ENCODE assay signal across 9 cellular contexts in genomic region chr18:48455555-48456478, GRCh38. TPM values are rescaled to one million over a fixed set of nuclear protein-coding genes. Genes with fewer than 3 reads are reported as not detected.
DNase-seq lines count a peak whose midpoint lies in the region; ATAC-seq and TF ChIP-seq lines count a peak whose summit lies in the region.
"Had no signal": no experiment of that assay in that cellular context is flagged by ENCODE, and none has a peak within 500 bp of the region (broad histone marks: within the 10 kb centered on the region; RNA-seq: fewer than 3 reads in every experiment).

No MANE protein-coding gene starts in this region.

- no peak overlapping the region for H3K4me3 Mint-ChIP-seq in activated T-helper 1 cell treated with anti-CD3 and anti-CD28 coated beads, Interleukin-12 subunit alpha, Interleukin-12 subunit beta, Interleukin-2, Interleukin-4 antibody, amounts not matched to agents 30 ng/mL and 10 ng/mL and 1 ng/mL, durations not matched to agents 14 hours and 24 hours and 36 hours

- H3K4me1 Mint-ChIP-seq in activated T-helper 1 cell treated with anti-CD3 and anti-CD28 coated beads, Interleukin-12 subunit alpha, Interleukin-12 subunit beta, Interleukin-2, Interleukin-4 antibody, amounts not matched to agents 30 ng/mL and 10 ng/mL and 1 ng/mL, durations not matched to agents 14 hours and 24 hours and 36 hours (ENCODE audit: low read depth) = peaks cover 11% of the 10 kb centered on the region

- peaks cover 0 to 31% (median 13%) of the 10 kb centered on the region in 12 donors for H3K4me1 ChIP-seq in heart left ventricle

- no peaks in the 10 kb centered on the region for H3K27me3 ChIP-seq in heart left ventricle

- peak overlapping the region; percentile 72 for H3K27ac Mint-ChIP-seq in activated T-helper 1 cell treated with anti-CD3 and anti-CD28 coated beads, Interleukin-12 subunit alpha, Interleukin-12 subunit beta, Interleukin-2, Interleukin-4 antibody, amounts not matched to agents 30 ng/mL and 10 ng/mL and 1 ng/mL, durations not matched to agents 14 hours and 24 hours and 36 hours

- ATAC-seq in heart left ventricle (peak in 3 of 4 donors; percentile 12 to 38 (median 26)), Right ventricle myocardium inferior (no peak)

- H3K36me3 ChIP-seq in heart left ventricle = no peaks in the 10 kb centered on the region

- no peaks in the 10 kb centered on the region for H3K9me3 Mint-ChIP-seq in activated T-helper 1 cell treated with anti-CD3 and anti-CD28 coated beads, Interleukin-12 subunit alpha, Interleukin-12 subunit beta, Interleukin-2, Interleukin-4 antibody, amounts not matched to agents 30 ng/mL and 10 ng/mL and 1 ng/mL, durations not matched to agents 14 hours and 24 hours and 36 hours

- TF ChIP-seq CTCF in heart left ventricle (IDR thresholded peaks at IDR 0.05) = no peak

- H3K4me3 ChIP-seq in heart left ventricle = no peak overlapping the region

- H3K27ac ChIP-seq in heart left ventricle = peak overlapping the region in 2 of 12 donors; percentile 6 to 34
- H3K27ac ChIP-seq: VCaP had no signal

- intact Hi-C loops in heart left ventricle (cut with DNase I) (no loop called here), Right ventricle myocardium inferior (cut with DNase I) (no loop called here)
- intact Hi-C loops in activated T-helper 1 cell treated with anti-CD3 and anti-CD28 coated beads, Interleukin-12 subunit alpha, Interleukin-12 subunit beta, Interleukin-2, Interleukin-4 antibody, amounts not matched to agents 30 ng/mL and 10 ng/mL and 1 ng/mL, durations not matched to agents 14 hours and 24 hours and 36 hours (cut with micrococcal nuclease) = no loop called here

- no peaks in the 10 kb centered on the region for H3K36me3 Mint-ChIP-seq in activated T-helper 1 cell treated with anti-CD3 and anti-CD28 coated beads, Interleukin-12 subunit alpha, Interleukin-12 subunit beta, Interleukin-2, Interleukin-4 antibody, amounts not matched to agents 30 ng/mL and 10 ng/mL and 1 ng/mL, durations not matched to agents 14 hours and 24 hours and 36 hours (ENCODE audit: low read depth)

- H3K9me3 ChIP-seq in heart left ventricle = no peaks in the 10 kb centered on the region

- 68 to 89% (median 70%) methylated on average over 13 of the region's 13 CpGs for WGBS in heart left ventricle, 4 donors

- TF ChIP-seq POLR2A in heart left ventricle (IDR thresholded peaks at IDR 0.05) = no peak

- peaks cover 43% of the 10 kb centered on the region for H3K27me3 Mint-ChIP-seq in activated T-helper 1 cell treated with anti-CD3 and anti-CD28 coated beads, Interleukin-12 subunit alpha, Interleukin-12 subunit beta, Interleukin-2, Interleukin-4 antibody, amounts not matched to agents 30 ng/mL and 10 ng/mL and 1 ng/mL, durations not matched to agents 14 hours and 24 hours and 36 hours (ENCODE audit: insufficient read depth)

- DNase-seq in heart left ventricle (no peak), Right ventricle myocardium inferior (ENCODE audit: missing footprints) (no peak), islet precursor cell (peak; percentile 94), DMS114 treated with DMSO at 0.1 percent for 48 hours (lab: John Stamatoyannopoulos, UW; ENCODE audit: unreplicated experiment) (no peak), NCI-H187 (lab: John Stamatoyannopoulos, UW) (no peak)
- DNase-seq in activated T-helper 1 cell treated with anti-CD3 and anti-CD28 coated beads, Interleukin-12 subunit alpha, Interleukin-12 subunit beta, Interleukin-2, Interleukin-4 antibody, amounts not matched to agents 30 ng/mL and 10 ng/mL and 1 ng/mL, durations not matched to agents 14 hours and 24 hours and 36 hours (ENCODE audit: low spot score) = peak; percentile 16
- peak; percentile 4 for DNase-seq in stimulated activated naive CD4-positive, alpha-beta T cell treated with Interleukin-2 at 50 U/mL for 16 hours (lab: John Stamatoyannopoulos, UW)
- DNase-seq in activated CD4-positive, CD25-positive, alpha-beta regulatory T cell (lab: John Stamatoyannopoulos, UW) = no peak

RNA-seq across cellular contexts. Expression of gene ZBTB7C, which starts 46.6 kb away (rescaled TPM):
- total RNA-seq in heart left ventricle = 1 to 10 TPM; 1.9 to 7.5 (median 2.4) TPM
- under 1 TPM; 0.68 to 0.99 TPM for polyA plus RNA-seq in heart left ventricle
- 3.2 TPM for total RNA-seq in Right ventricle myocardium inferior
- total RNA-seq in activated T-helper 1 cell treated with anti-CD3 and anti-CD28 coated beads, Interleukin-12 subunit alpha, Interleukin-12 subunit beta, Interleukin-2, Interleukin-4 antibody, amounts not matched to agents 30 ng/mL and 10 ng/mL and 1 ng/mL, durations not matched to agents 14 hours and 24 hours and 36 hours = 1.0 and 1.4 TPM in 2 replicates

Comparison
In these comparisons a context has a peak if more than half of its experiments do, and no peak if none do; other contexts are left out.
1. DNase-seq: peak in activated T-helper 1 cell treated with anti-CD3 and anti-CD28 coated beads, Interleukin-12 subunit alpha, Interleukin-12 subunit beta, Interleukin-2, Interleukin-4 antibody, amounts not matched to agents 30 ng/mL and 10 ng/mL and 1 ng/mL, durations not matched to agents 14 hours and 24 hours and 36 hours (single experiment), islet precursor cell (single experiment) and stimulated activated naive CD4-positive, alpha-beta T cell treated with Interleukin-2 at 50 U/mL for 16 hours (single experiment); none in heart left ventricle (0 of 5), Right ventricle myocardium inferior (single experiment), DMS114 treated with DMSO at 0.1 percent for 48 hours (single experiment), NCI-H187 (0 of 2) and activated CD4-positive, CD25-positive, alpha-beta regulatory T cell (0 of 4).